ENCODE assay signal across 30 cellular contexts in the genomic region with DNA sequence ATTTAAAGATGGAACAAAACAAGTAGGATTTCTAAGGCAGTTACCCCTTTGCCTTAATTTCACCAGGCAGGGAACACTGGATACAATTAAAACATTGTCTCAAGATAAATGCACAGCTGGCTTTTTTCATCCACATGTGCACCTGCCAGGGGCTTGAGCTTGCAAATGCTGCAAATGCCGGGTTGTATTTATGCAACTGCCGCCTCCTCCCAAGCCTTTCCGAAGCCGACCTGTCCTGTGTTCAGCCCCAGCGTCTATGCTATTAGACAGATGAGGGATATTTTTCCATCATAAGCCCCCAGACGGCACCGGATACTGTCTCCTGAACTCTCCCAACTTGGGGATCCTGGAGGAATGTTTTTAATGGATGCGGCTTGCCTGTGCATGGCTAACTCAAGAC.
"Had no signal": no experiment of that assay in that cellular context is flagged by ENCODE, and none has a peak within 500 bp of the region (broad histone marks: within the 10 kb centered on the region; RNA-seq: fewer than 3 reads in every experiment).

No MANE protein-coding gene starts in this region.

- H3K27me3 Mint-ChIP-seq: activated CD4-positive, alpha-beta T cell treated with anti-CD3 and anti-CD28 coated beads, Interleukin-2, amount 10 ng/mL, durations not matched to agents 7 days and 5 days; central memory CD8-positive, alpha-beta T cell had no signal

- H3K4me1 ChIP-seq: ascending aorta, Peyer's patch had no signal

- H3K27me3 ChIP-seq: ascending aorta, cardiac muscle cell, Peyer's patch had no signal

- DNase-seq: activated CD4-positive, alpha-beta T cell treated with anti-CD3 and anti-CD28 coated beads, Interleukin-2, amount 10 ng/mL, durations not matched to agents 7 days and 5 days; activated CD4-positive, alpha-beta T cell treated with anti-CD3 and anti-CD28 coated beads, Interleukin-2, amount 50 U/mL, for 48 hours; activated CD8-positive, alpha-beta memory T cell treated with anti-CD3 and anti-CD28 coated beads, Interleukin-2, amount 50 U/mL, for 48 hours; activated CD8-positive, alpha-beta T cell treated with anti-CD3 and anti-CD28 coated beads, Interleukin-2, amount 10 ng/mL, durations not matched to agents 7 days and 5 days; activated effector memory CD4-positive, alpha-beta T cell treated with Interleukin-2 at 50 U/mL for 16 hours; activated naive CD4-positive, alpha-beta T cell; activated naive CD8-positive, alpha-beta T cell treated with anti-CD3 and anti-CD28 coated beads, Interleukin-2, amount 10 ng/mL, durations not matched to agents 7 days and 5 days; activated T-cell treated with anti-CD3 and anti-CD28 coated beads, Interleukin-2, amount 50 U/mL, for 48 hours; amygdala; NCI-H1092 treated with DMSO at 0.1 percent for 48 hours; NCI-H1417; NCI-H146; NCI-H187; NCI-H2029 treated with DMSO at 0.1 percent for 48 hours; NCI-H2107; NCI-H2171; NCI-H510A; NCI-H526; NCI-H748 treated with DMSO at 0.1 percent for 48 hours; NK-92 treated with Interleukin-12 subunit alpha and Interleukin-12 subunit beta, amount 100 ng/mL, for 24 hours; PC-3; Peyer's patch; SIG-M5; T1000 had no signal

- H3K36me3 Mint-ChIP-seq: activated naive CD4-positive, alpha-beta T cell treated with anti-CD3 and anti-CD28 coated beads, Interleukin-2, amount 50 U/mL, for 24 hours; activated naive CD8-positive, alpha-beta T cell treated with anti-CD3 and anti-CD28 coated beads, Interleukin-2, amount 10 ng/mL, durations not matched to agents 7 days and 5 days had no signal

- H3K4me3 ChIP-seq: ascending aorta, cardiac muscle cell, Peyer's patch had no signal

- H3K27ac ChIP-seq: ascending aorta, cardiac muscle cell, Peyer's patch, RWPE1 had no signal

- H3K27ac Mint-ChIP-seq: activated CD4-positive, alpha-beta T cell treated with anti-CD3 and anti-CD28 coated beads, Interleukin-2, amount 10 ng/mL, durations not matched to agents 7 days and 5 days; activated CD8-positive, alpha-beta T cell treated with anti-CD3 and anti-CD28 coated beads, Interleukin-2, amount 10 ng/mL, durations not matched to agents 7 days and 5 days; activated naive CD4-positive, alpha-beta T cell treated with anti-CD3 and anti-CD28 coated beads, Interleukin-2, amount 50 U/mL, for 24 hours; activated naive CD8-positive, alpha-beta T cell treated with anti-CD3 and anti-CD28 coated beads, Interleukin-2, amount 10 ng/mL, durations not matched to agents 7 days and 5 days had no signal

- H3K4me3 Mint-ChIP-seq: activated CD4-positive, alpha-beta T cell treated with anti-CD3 and anti-CD28 coated beads, Interleukin-2, amount 10 ng/mL, durations not matched to agents 7 days and 5 days; activated CD8-positive, alpha-beta T cell treated with anti-CD3 and anti-CD28 coated beads, Interleukin-2, amount 10 ng/mL, durations not matched to agents 7 days and 5 days; activated naive CD4-positive, alpha-beta T cell treated with anti-CD3 and anti-CD28 coated beads, Interleukin-2, amount 50 U/mL, for 24 hours; activated naive CD8-positive, alpha-beta T cell treated with anti-CD3 and anti-CD28 coated beads, Interleukin-2, amount 10 ng/mL, durations not matched to agents 7 days and 5 days; central memory CD8-positive, alpha-beta T cell had no signal

- ATAC-seq: activated CD8-positive, alpha-beta T cell treated with anti-CD3 and anti-CD28 coated beads, Interleukin-2, amount 10 ng/mL, durations not matched to agents 7 days and 5 days; PC-3; Right ventricle myocardium inferior had no signal

- H3K9me3 ChIP-seq: ascending aorta, Peyer's patch had no signal

- H3K36me3 ChIP-seq: ascending aorta, cardiac muscle cell, Peyer's patch had no signal

- H3K9me3 Mint-ChIP-seq: activated naive CD4-positive, alpha-beta T cell treated with anti-CD3 and anti-CD28 coated beads, Interleukin-2, amount 50 U/mL, for 24 hours; activated naive CD8-positive, alpha-beta T cell treated with anti-CD3 and anti-CD28 coated beads, Interleukin-2, amount 10 ng/mL, durations not matched to agents 7 days and 5 days; central memory CD8-positive, alpha-beta T cell had no signal
